Comparison of ENCODE assay signal across 1 cellular context in genomic region chr11:85970593-85970992, GRCh38.
TF ChIP-seq lines count a peak whose summit lies in the region.

No MANE protein-coding gene starts in this region.

TF ChIP-seq in HepG2, 621 proteins besides CTCF, POLR2A, EP300 and RAD21 (continued from another document and continues in another):
- TF ChIP-seq, protein P1, sequence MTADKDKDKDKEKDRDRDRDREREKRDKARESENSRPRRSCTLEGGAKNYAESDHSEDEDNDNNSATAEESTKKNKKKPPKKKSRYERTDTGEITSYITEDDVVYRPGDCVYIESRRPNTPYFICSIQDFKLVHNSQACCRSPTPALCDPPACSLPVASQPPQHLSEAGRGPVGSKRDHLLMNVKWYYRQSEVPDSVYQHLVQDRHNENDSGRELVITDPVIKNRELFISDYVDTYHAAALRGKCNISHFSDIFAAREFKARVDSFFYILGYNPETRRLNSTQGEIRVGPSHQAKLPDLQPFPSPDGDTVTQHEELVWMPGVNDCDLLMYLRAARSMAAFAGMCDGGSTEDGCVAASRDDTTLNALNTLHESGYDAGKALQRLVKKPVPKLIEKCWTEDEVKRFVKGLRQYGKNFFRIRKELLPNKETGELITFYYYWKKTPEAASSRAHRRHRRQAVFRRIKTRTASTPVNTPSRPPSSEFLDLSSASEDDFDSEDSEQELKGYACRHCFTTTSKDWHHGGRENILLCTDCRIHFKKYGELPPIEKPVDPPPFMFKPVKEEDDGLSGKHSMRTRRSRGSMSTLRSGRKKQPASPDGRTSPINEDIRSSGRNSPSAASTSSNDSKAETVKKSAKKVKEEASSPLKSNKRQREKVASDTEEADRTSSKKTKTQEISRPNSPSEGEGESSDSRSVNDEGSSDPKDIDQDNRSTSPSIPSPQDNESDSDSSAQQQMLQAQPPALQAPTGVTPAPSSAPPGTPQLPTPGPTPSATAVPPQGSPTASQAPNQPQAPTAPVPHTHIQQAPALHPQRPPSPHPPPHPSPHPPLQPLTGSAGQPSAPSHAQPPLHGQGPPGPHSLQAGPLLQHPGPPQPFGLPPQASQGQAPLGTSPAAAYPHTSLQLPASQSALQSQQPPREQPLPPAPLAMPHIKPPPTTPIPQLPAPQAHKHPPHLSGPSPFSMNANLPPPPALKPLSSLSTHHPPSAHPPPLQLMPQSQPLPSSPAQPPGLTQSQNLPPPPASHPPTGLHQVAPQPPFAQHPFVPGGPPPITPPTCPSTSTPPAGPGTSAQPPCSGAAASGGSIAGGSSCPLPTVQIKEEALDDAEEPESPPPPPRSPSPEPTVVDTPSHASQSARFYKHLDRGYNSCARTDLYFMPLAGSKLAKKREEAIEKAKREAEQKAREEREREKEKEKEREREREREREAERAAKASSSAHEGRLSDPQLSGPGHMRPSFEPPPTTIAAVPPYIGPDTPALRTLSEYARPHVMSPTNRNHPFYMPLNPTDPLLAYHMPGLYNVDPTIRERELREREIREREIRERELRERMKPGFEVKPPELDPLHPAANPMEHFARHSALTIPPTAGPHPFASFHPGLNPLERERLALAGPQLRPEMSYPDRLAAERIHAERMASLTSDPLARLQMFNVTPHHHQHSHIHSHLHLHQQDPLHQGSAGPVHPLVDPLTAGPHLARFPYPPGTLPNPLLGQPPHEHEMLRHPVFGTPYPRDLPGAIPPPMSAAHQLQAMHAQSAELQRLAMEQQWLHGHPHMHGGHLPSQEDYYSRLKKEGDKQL (CRISPR knock-in tag; IDR thresholded peaks at IDR 0.05; ENCODE audit: low read depth), result 0 out of 2 replicates have a peak, but pooled peaks have one; percentile 57
- TF ChIP-seq, protein P2, sequence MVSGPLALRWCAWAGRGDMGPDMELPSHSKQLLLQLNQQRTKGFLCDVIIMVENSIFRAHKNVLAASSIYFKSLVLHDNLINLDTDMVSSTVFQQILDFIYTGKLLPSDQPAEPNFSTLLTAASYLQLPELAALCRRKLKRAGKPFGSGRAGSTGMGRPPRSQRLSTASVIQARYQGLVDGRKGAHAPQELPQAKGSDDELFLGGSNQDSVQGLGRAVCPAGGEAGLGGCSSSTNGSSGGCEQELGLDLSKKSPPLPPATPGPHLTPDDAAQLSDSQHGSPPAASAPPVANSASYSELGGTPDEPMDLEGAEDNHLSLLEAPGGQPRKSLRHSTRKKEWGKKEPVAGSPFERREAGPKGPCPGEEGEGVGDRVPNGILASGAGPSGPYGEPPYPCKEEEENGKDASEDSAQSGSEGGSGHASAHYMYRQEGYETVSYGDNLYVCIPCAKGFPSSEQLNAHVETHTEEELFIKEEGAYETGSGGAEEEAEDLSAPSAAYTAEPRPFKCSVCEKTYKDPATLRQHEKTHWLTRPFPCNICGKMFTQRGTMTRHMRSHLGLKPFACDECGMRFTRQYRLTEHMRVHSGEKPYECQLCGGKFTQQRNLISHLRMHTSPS (CRISPR knock-in tag; IDR thresholded peaks at IDR 0.05; ENCODE audit: low read depth), result no peak
- TF ChIP-seq RARA (CRISPR knock-in tag; IDR thresholded peaks at IDR 0.05), result peak; percentile 42; the same call in 1 of the 2 replicates
- no peak for TF ChIP-seq ZNF75D (CRISPR knock-in tag; IDR thresholded peaks at IDR 0.05; ENCODE audit: borderline replicate concordance)
- TF ChIP-seq, protein P3, sequence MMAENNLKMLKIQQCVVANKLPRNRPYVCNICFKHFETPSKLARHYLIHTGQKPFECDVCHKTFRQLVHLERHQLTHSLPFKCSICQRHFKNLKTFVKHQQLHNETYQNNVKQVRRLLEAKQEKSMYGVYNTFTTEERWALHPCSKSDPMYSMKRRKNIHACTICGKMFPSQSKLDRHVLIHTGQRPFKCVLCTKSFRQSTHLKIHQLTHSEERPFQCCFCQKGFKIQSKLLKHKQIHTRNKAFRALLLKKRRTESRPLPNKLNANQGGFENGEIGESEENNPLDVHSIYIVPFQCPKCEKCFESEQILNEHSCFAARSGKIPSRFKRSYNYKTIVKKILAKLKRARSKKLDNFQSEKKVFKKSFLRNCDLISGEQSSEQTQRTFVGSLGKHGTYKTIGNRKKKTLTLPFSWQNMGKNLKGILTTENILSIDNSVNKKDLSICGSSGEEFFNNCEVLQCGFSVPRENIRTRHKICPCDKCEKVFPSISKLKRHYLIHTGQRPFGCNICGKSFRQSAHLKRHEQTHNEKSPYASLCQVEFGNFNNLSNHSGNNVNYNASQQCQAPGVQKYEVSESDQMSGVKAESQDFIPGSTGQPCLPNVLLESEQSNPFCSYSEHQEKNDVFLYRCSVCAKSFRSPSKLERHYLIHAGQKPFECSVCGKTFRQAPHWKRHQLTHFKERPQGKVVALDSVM (CRISPR knock-in tag; IDR thresholded peaks at IDR 0.05), result peak; percentile 99
- no peak for TF ChIP-seq ZNF17 (CRISPR knock-in tag; IDR thresholded peaks at IDR 0.05)
- TF ChIP-seq TRIM22 (IDR thresholded peaks at IDR 0.05), result no peak
- no peak for TF ChIP-seq PTBP1 (IDR thresholded peaks at IDR 0.05; ENCODE audit: low read depth, low read length, poor library complexity, severe bottlenecking)
- no peak for TF ChIP-seq KAT7 (CRISPR knock-in tag; IDR thresholded peaks at IDR 0.05; ENCODE audit: borderline replicate concordance)
- TF ChIP-seq, protein P4, sequence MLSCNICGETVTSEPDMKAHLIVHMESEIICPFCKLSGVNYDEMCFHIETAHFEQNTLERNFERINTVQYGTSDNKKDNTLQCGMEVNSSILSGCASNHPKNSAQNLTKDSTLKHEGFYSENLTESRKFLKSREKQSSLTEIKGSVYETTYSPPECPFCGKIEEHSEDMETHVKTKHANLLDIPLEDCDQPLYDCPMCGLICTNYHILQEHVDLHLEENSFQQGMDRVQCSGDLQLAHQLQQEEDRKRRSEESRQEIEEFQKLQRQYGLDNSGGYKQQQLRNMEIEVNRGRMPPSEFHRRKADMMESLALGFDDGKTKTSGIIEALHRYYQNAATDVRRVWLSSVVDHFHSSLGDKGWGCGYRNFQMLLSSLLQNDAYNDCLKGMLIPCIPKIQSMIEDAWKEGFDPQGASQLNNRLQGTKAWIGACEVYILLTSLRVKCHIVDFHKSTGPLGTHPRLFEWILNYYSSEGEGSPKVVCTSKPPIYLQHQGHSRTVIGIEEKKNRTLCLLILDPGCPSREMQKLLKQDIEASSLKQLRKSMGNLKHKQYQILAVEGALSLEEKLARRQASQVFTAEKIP (CRISPR knock-in tag; IDR thresholded peaks at IDR 0.05; ENCODE audit: borderline replicate concordance), result no peak
- peak; percentile 32; the same call in 1 of the 2 replicates for TF ChIP-seq FOXA1 (IDR thresholded peaks at IDR 0.05)
- TF ChIP-seq FOXA1 (CRISPR knock-in tag; IDR thresholded peaks at IDR 0.05), result peak; percentile 81
- no peak for TF ChIP-seq NFRKB (IDR thresholded peaks at IDR 0.05)
- TF ChIP-seq NFYC (CRISPR knock-in tag; IDR thresholded peaks at IDR 0.05), result no peak
- TF ChIP-seq FOXK1 (CRISPR knock-in tag; IDR thresholded peaks at IDR 0.05; ENCODE audit: borderline replicate concordance, low read depth), result no peak
- no peak for TF ChIP-seq ZNF343 (CRISPR knock-in tag; IDR thresholded peaks at IDR 0.05)
- TF ChIP-seq SAP130 (CRISPR knock-in tag; IDR thresholded peaks at IDR 0.05; ENCODE audit: low read depth), result peak; percentile 37; the same call in 1 of the 2 replicates
- TF ChIP-seq THYN1 (CRISPR knock-in tag; IDR thresholded peaks at IDR 0.05; ENCODE audit: borderline replicate concordance, low read depth), result no peak
- no peak for TF ChIP-seq MBNL3 (CRISPR knock-in tag; conservative IDR thresholded peaks at IDR 0.05)
- no peak for TF ChIP-seq ZFP36L1 (CRISPR knock-in tag; IDR thresholded peaks at IDR 0.05)
- TF ChIP-seq, protein P5, sequence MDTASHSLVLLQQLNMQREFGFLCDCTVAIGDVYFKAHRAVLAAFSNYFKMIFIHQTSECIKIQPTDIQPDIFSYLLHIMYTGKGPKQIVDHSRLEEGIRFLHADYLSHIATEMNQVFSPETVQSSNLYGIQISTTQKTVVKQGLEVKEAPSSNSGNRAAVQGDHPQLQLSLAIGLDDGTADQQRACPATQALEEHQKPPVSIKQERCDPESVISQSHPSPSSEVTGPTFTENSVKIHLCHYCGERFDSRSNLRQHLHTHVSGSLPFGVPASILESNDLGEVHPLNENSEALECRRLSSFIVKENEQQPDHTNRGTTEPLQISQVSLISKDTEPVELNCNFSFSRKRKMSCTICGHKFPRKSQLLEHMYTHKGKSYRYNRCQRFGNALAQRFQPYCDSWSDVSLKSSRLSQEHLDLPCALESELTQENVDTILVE (CRISPR knock-in tag; IDR thresholded peaks at IDR 0.05), result peak; percentile 33; the same call in 1 of the 2 replicates
- TF ChIP-seq THAP11 (CRISPR knock-in tag; IDR thresholded peaks at IDR 0.05), result no peak
- TF ChIP-seq ZBTB39 (CRISPR knock-in tag; IDR thresholded peaks at IDR 0.05), result no peak
- peak; percentile 71 for TF ChIP-seq BCL6 (CRISPR knock-in tag; IDR thresholded peaks at IDR 0.05)
- no peak for TF ChIP-seq NFAT5 (CRISPR knock-in tag; IDR thresholded peaks at IDR 0.05)
- no peak for TF ChIP-seq NFE2 (CRISPR knock-in tag; IDR thresholded peaks at IDR 0.05)
- TF ChIP-seq TBX3 (IDR thresholded peaks at IDR 0.05; ENCODE audit: borderline replicate concordance), result peak; percentile 74; the same call in 1 of the 2 replicates
- no peak for TF ChIP-seq AHR (CRISPR knock-in tag; IDR thresholded peaks at IDR 0.05)
- TF ChIP-seq TMF1 (CRISPR knock-in tag; IDR thresholded peaks at IDR 0.05; ENCODE audit: low read depth), result no peak
- no peak for TF ChIP-seq XRCC5 (optimal IDR thresholded peaks at IDR 0.05; ENCODE audit: low read length)
- no peak for TF ChIP-seq ZFY (CRISPR knock-in tag; IDR thresholded peaks at IDR 0.05)
- TF ChIP-seq, protein P6, sequence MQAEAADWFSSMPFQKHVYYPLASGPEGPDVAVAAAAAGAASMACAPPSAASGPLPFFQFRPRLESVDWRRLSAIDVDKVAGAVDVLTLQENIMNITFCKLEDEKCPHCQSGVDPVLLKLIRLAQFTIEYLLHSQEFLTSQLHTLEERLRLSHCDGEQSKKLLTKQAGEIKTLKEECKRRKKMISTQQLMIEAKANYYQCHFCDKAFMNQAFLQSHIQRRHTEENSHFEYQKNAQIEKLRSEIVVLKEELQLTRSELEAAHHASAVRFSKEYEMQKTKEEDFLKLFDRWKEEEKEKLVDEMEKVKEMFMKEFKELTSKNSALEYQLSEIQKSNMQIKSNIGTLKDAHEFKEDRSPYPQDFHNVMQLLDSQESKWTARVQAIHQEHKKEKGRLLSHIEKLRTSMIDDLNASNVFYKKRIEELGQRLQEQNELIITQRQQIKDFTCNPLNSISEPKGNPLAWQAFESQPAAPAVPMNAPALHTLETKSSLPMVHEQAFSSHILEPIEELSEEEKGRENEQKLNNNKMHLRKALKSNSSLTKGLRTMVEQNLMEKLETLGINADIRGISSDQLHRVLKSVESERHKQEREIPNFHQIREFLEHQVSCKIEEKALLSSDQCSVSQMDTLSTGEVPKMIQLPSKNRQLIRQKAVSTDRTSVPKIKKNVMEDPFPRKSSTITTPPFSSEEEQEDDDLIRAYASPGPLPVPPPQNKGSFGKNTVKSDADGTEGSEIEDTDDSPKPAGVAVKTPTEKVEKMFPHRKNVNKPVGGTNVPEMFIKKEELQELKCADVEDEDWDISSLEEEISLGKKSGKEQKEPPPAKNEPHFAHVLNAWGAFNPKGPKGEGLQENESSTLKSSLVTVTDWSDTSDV (CRISPR knock-in tag; IDR thresholded peaks at IDR 0.05), result no peak
- TF ChIP-seq KDM5A (IDR thresholded peaks at IDR 0.05; ENCODE audit: borderline replicate concordance, low read length), result no peak
